In the genomic region with DNA sequence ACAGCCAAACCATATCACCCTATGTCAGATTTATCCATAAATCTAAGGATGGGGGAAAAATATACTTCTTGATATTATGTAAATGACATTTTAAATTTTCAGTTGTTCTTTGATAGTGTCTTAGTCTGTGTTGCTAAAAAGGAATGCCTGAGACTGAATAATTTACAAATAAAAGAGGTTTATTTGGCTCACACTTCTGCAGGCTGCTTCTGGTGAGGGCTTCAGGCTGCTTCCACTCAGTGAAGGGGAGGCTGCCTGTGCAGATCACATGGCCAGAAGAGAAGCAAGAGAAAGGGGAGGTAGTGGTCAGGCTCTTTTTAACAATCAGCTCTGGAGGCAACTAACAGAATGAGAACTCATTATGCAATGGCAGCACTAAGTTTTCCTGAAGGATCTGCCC, we compare ENCODE assay signal across 27 cellular contexts. TPM values are rescaled to one million over a fixed set of nuclear protein-coding genes. Genes with fewer than 3 reads are reported as not detected.
DNase-seq lines count a peak whose midpoint lies in the region; ATAC-seq and TF ChIP-seq lines count a peak whose summit lies in the region.
"Had no signal": no experiment of that assay in that cellular context is flagged by ENCODE, and none has a peak within 500 bp of the region (broad histone marks: within the 10 kb centered on the region; RNA-seq: fewer than 3 reads in every experiment).

No MANE protein-coding gene starts in this region.

- POLR2A ChIA-PET in PC-9 (lab: Charles Lee; ENCODE audit: unreplicated experiment) = no interaction called here

- no peaks in the 10 kb centered on the region for H3K27me3 ChIP-seq in BLaER1 treated with 17β-estradiol and CSF1 and Interleukin-3, amounts not matched to agents 10 nM and 100 nM
- H3K27me3 ChIP-seq in DOHH2 (ENCODE audit: control insufficient read depth, low read length) = no peaks in the 10 kb centered on the region
- H3K27me3 ChIP-seq in PC-9 (ENCODE audit: insufficient read depth, low read depth) = no peaks in the 10 kb centered on the region
- no peaks in the 10 kb centered on the region for H3K27me3 ChIP-seq in transverse colon
- H3K27me3 ChIP-seq: heart right ventricle, neutrophil, testis had no signal

- peaks cover 13% of the 10 kb centered on the region for H3K36me3 Mint-ChIP-seq in memory B cell

- H3K4me3 ChIP-seq in BLaER1 treated with 17β-estradiol and CSF1 and Interleukin-3, amounts not matched to agents 10 nM and 100 nM = no peak overlapping the region; a peak in 1 of 20 replicates
- H3K4me3 ChIP-seq in DOHH2 (ENCODE audit: low read length) (peak overlapping the region; percentile 88), PC-9 (0 out of 2 replicates have a peak overlapping the region, but pooled peaks have one; percentile 77), transverse colon (no peak overlapping the region)
- H3K4me3 ChIP-seq: testis had no signal

- TF ChIP-seq POLR2A in transverse colon (IDR thresholded peaks at IDR 0.05) = no peak

- in situ Hi-C loops in transverse colon (cut with MboI; ENCODE audit: low pct_ligation_motif_present in 1 of 4, low pct_unique_long_range_greater_than_20kb in 1 of 4, low sequenced_read_pairs in 3 of 4) = no loop called here

- intact Hi-C loops in PC-9 (cut with micrococcal nuclease; ENCODE audit: unreplicated experiment) = no loop called here
- intact Hi-C loops in transverse colon (cut with DNase I; ENCODE audit: low total_unique reads) = loop anchor here (5.0 kb wide), 1 partner anchor 39 kb away; no protein-coding TSS in a partner anchor

- DNase-seq in PC-9 = no peak
- DNase-seq in memory B cell (ENCODE audit: low spot score in 2 of 2) = no peak
- no peak for DNase-seq in cerebellum (ENCODE audit: low spot score)
- DNase-seq in SHP77 treated with DMSO at 0.1 percent for 48 hours (lab: John Stamatoyannopoulos, UW) = no peak
- no peak for DNase-seq in transverse colon
- DNase-seq in NCI-H446 (lab: John Stamatoyannopoulos, UW) = no peak
- DNase-seq: activated CD4-positive, alpha-beta memory T cell treated with anti-CD3 and anti-CD28 coated beads, Interleukin-2, amount 10 ng/mL, durations not matched to agents 7 days and 5 days; activated CD4-positive, CD25-positive, alpha-beta regulatory T cell; activated naive CD4-positive, alpha-beta T cell treated with anti-CD3 and anti-CD28 coated beads, Interleukin-2, amount 10 ng/mL, durations not matched to agents 7 days and 5 days; activated T-cell treated with anti-CD3 and anti-CD28 coated beads, Interleukin-2, amount 50 U/mL, for 24 hours; aorta; central memory CD4-positive, alpha-beta T cell; DMS79; heart right ventricle; HFFc6; left ventricle myocardium inferior; NCI-H1436; NCI-H524; SK-N-SH; stimulated activated naive B cell treated with anti-CD40 and anti-IgM and Interleukin-4, amounts not matched to agents 10 μg/mL and 1 μg/mL and 100 μg/mL, for 72 hours; testis had no signal

- peaks cover 41% of the 10 kb centered on the region for H3K79me2 ChIP-seq in DOHH2 (ENCODE audit: control insufficient read depth, low read length)
- H3K79me2 ChIP-seq in PC-9 (ENCODE audit: low read depth) = peaks cover 45% of the 10 kb centered on the region

- no peaks in the 10 kb centered on the region for H3K27me3 Mint-ChIP-seq in memory B cell
- H3K27me3 Mint-ChIP-seq: activated CD4-positive, alpha-beta memory T cell treated with anti-CD3 and anti-CD28 coated beads, Interleukin-2, amount 10 ng/mL, durations not matched to agents 7 days and 5 days; activated naive CD4-positive, alpha-beta T cell treated with anti-CD3 and anti-CD28 coated beads, Interleukin-2, amount 10 ng/mL, durations not matched to agents 7 days and 5 days; activated T-cell treated with anti-CD3 and anti-CD28 coated beads, Interleukin-2, amount 50 U/mL, for 24 hours; stimulated activated naive B cell treated with anti-CD40 and anti-IgM and Interleukin-4, amounts not matched to agents 10 μg/mL and 1 μg/mL and 100 μg/mL, for 72 hours had no signal

- H3K9me2 ChIP-seq in DOHH2 (replicated peaks; ENCODE audit: control insufficient read depth, low read length) = no peaks in the 10 kb centered on the region
- no peaks in the 10 kb centered on the region for H3K9me2 ChIP-seq in PC-9 (ENCODE audit: insufficient read depth)
- H3K9me2 ChIP-seq: SK-N-SH had no signal

- no peak overlapping the region for H3K4me3 Mint-ChIP-seq in memory B cell

- peaks cover 2 to 20% (median 11%) of the 10 kb centered on the region in 11 experiments; a peak in 21 of 22 replicates for H3K36me3 ChIP-seq in BLaER1 treated with 17β-estradiol and CSF1 and Interleukin-3, amounts not matched to agents 10 nM and 100 nM
- H3K36me3 ChIP-seq in DOHH2 (ENCODE audit: control insufficient read depth, low read length) (peaks cover 11% of the 10 kb centered on the region), PC-9 (ENCODE audit: low read depth) (peaks cover 16% of the 10 kb centered on the region), transverse colon (peaks cover 0 to 2% (median 0%) of the 10 kb centered on the region in 4 donors)

- H2AFZ ChIP-seq in PC-9 = no peak overlapping the region; the same call in 1 of the 2 replicates

- H3K4me1 Mint-ChIP-seq in memory B cell = peaks cover 17% of the 10 kb centered on the region

- CTCF ChIA-PET in PC-9 (lab: Charles Lee) = no interaction called here

- H3K9me3 ChIP-seq in BLaER1 treated with 17β-estradiol and CSF1 and Interleukin-3, amounts not matched to agents 10 nM and 100 nM (replicated peaks in 1 of 11) = peaks cover 0 to 26% (median 15%) of the 10 kb centered on the region in 11 experiments; a peak in 14 of 22 replicates
- H3K9me3 ChIP-seq in DOHH2 (ENCODE audit: control insufficient read depth, insufficient read depth, low read length) (peaks cover 2% of the 10 kb centered on the region; the same call in 1 of the 2 replicates), PC-9 (ENCODE audit: insufficient read depth, low read depth) (peaks cover 4% of the 10 kb centered on the region; the same call in 1 of the 2 replicates), transverse colon (no peaks in the 10 kb centered on the region)
- H3K9me3 ChIP-seq: heart right ventricle, left ventricle myocardium inferior, neutrophil, SK-N-SH, testis had no signal

- peaks cover 0 to 29% (median 20%) of the 10 kb centered on the region in 11 experiments; a peak in 15 of 22 replicates for H4K20me1 ChIP-seq in BLaER1 treated with 17β-estradiol and CSF1 and Interleukin-3, amounts not matched to agents 10 nM and 100 nM
- H4K20me1 ChIP-seq in DOHH2 (ENCODE audit: control insufficient read depth, insufficient read depth, low read depth, low read length) (0 out of 2 replicates have a peak, but pooled peaks cover 3% of the 10 kb centered on the region), PC-9 (ENCODE audit: insufficient read depth) (no peaks in the 10 kb centered on the region)

- no peak for TF ChIP-seq CTCF in DOHH2 (IDR thresholded peaks at IDR 0.05; ENCODE audit: low read depth, low read length, poor library complexity, severe bottlenecking)
- no peak for TF ChIP-seq CTCF in PC-9 (conservative IDR thresholded peaks at IDR 0.05)
- no peak for TF ChIP-seq CTCF in transverse colon (IDR thresholded peaks at IDR 0.05)

- H3K27ac ChIP-seq in BLaER1 treated with 17β-estradiol and CSF1 and Interleukin-3, amounts not matched to agents 10 nM and 100 nM = no peak overlapping the region
- no peak overlapping the region for H3K27ac ChIP-seq in DOHH2 (ENCODE audit: low read depth, low read length)
- H3K27ac ChIP-seq in PC-9 = no peak overlapping the region
- no peak overlapping the region for H3K27ac ChIP-seq in transverse colon
- H3K27ac ChIP-seq: epithelial cell of prostate, neutrophil, RWPE1, testis had no signal

- peaks cover 10 to 29% (median 24%) of the 10 kb centered on the region in 10 experiments; a peak in 18 of 20 replicates for H3K4me1 ChIP-seq in BLaER1 treated with 17β-estradiol and CSF1 and Interleukin-3, amounts not matched to agents 10 nM and 100 nM
- H3K4me1 ChIP-seq in DOHH2 (ENCODE audit: control insufficient read depth, low read length) (peaks cover 24% of the 10 kb centered on the region), PC-9 (replicated peaks; ENCODE audit: insufficient read depth) (peaks cover 35% of the 10 kb centered on the region), transverse colon (peaks cover 0 to 16% (median 10%) of the 10 kb centered on the region in 4 donors)
- H3K4me1 ChIP-seq: testis had no signal

- H3F3A ChIP-seq in DOHH2 (ENCODE audit: control insufficient read depth, insufficient read depth) (0 out of 2 replicates have a peak, but pooled peaks cover 7% of the 10 kb centered on the region), PC-9 (ENCODE audit: insufficient read depth, low read depth) (peaks cover 27% of the 10 kb centered on the region)

- no peak for ATAC-seq in memory B cell (ENCODE audit: low read depth)
- ATAC-seq: GM12878; heart right ventricle; stimulated activated naive B cell treated with anti-CD40 and anti-IgM and Interleukin-4, amounts not matched to agents 10 μg/mL and 1 μg/mL and 100 μg/mL, for 72 hours had no signal

- no peak overlapping the region for H3K9ac ChIP-seq in BLaER1 treated with 17β-estradiol and CSF1 and Interleukin-3, amounts not matched to agents 10 nM and 100 nM
- H3K9ac ChIP-seq: SK-N-SH had no signal

- H3K4me2 ChIP-seq in BLaER1 treated with 17β-estradiol and CSF1 and Interleukin-3, amounts not matched to agents 10 nM and 100 nM = peak overlapping the region; percentile 68 to 91 (median 78); a peak in 21 of 22 replicates
- H3K4me2 ChIP-seq in DOHH2 (ENCODE audit: low read length) (peak overlapping the region; percentile 81), PC-9 (peak overlapping the region; percentile 83)

- H3K9me3 Mint-ChIP-seq in memory B cell = no peaks in the 10 kb centered on the region
- H3K9me3 Mint-ChIP-seq: HFFc6 had no signal

- BruUV-seq in PC-9 (replicated peaks; lab: Mats Ljungman, UMichigan) = no TSS peak

- peak overlapping the region; percentile 90 for H3K27ac Mint-ChIP-seq in memory B cell
- H3K27ac Mint-ChIP-seq: HFFc6 had no signal

- TF ChIP-seq EP300 in transverse colon (IDR thresholded peaks at IDR 0.05; ENCODE audit: low read depth) = no peak

RNA-seq across cellular contexts. Expression of a gene that starts 1.3 kb away (rescaled TPM):
- total RNA-seq in PC-9 (2021) (14.4 and 18.1 TPM in 2 replicates), cerebellum (14.2 TPM), transverse colon (10 to 100 TPM in 3 of 4 donors, 1 to 10 TPM in 1; 5.2 to 27.6 (median 19.0) TPM)

RNA-seq across cellular contexts. Expression of a gene that starts 42.4 kb away (rescaled TPM):
- 25.7 and 39.5 TPM in 2 replicates for total RNA-seq in PC-9 (2021)
- 31.0 TPM for total RNA-seq in cerebellum
- total RNA-seq in transverse colon = 10 to 100 TPM in 1 of 4 donors, 1 to 10 TPM in 1, under 1 TPM in 1, not detected in 1; 0.20 to 10.4 (median 9.7) TPM

Comparison
In these comparisons a context has a peak if more than half of its experiments do, and no peak if none do; other contexts are left out.
1. H3K4me3 ChIP-seq: peak in DOHH2 (single experiment) and PC-9 (single experiment); none in BLaER1 treated with 17β-estradiol and CSF1 and Interleukin-3, amounts not matched to agents 10 nM and 100 nM (0 of 10) and transverse colon (0 of 4).
2. Peak in every context shown above with its lines, with median percentiles within 50 percentile points of each other: H3K4me2 ChIP-seq.